In the genomic region with DNA sequence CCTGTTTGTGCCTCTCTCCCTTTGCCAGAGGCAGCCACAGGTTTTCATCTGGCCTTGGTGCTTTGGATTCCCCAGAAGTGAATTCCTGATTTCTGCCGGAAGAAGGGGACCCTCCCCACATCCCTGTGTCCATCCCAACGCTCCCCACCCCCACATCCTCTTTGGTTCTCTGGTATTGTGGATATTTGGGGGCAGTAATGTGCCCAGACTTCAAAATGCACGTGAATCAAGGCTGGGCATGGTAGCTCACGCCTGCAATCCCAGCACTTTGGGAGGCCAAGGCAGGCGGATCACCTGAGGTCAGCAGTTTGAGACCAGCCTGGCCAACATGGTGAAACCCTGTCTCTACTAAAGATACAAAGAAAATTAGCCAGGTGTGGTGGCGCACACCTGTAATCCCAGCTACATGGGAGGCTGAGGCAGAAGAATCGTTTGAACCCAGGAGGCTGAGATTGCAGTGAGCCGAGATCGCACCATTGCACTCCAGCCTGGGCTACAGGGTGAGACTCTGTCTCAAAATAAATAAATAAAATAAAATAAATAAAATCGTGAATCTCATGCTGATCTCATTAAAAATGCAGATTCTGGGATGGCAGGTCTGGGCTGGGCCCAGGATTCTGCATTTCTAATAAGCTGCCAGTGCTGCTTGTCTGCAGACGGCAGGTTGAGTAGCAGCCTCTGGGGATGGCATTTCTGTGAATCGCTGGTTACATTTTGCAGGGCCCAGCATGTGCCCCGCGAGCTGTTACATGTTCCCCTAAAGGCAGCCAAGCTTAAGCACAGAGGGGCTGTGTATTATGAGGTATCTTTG, we compare ENCODE assay signal across 8 cellular contexts. TPM values are rescaled to one million over a fixed set of nuclear protein-coding genes. Genes with fewer than 3 reads are reported as not detected.
DNase-seq lines count a peak whose midpoint lies in the region; ATAC-seq, FAIRE-seq and TF ChIP-seq lines count a peak whose summit lies in the region.
"Not testable (repeated sequence)": the region's sequence is repeated elsewhere in the genome, so short reads cannot be mapped to it uniquely, and the experiment has no call there.

No MANE protein-coding gene starts in this region.

- not testable (repeated sequence) for H3K4me3 ChIP-seq in GM12878, esophagus muscularis mucosa, lower lobe of right lung, psoas muscle, upper lobe of right lung

- TF ChIP-seq POLR2A in GM12878 (IDR thresholded peaks at IDR 0.05; ENCODE audit: low read depth, low read length); esophagus muscularis mucosa (IDR thresholded peaks at IDR 0.05; ENCODE audit: low read depth): not testable (repeated sequence)

- H2AFZ ChIP-seq in GM12878 (ENCODE audit: control insufficient read depth, low read depth, low read length), result peak overlapping the region; percentile 30; the same call in 1 of the 2 replicates

- POLR2A ChIA-PET in activated CD4-positive, alpha-beta memory T cell treated with anti-CD3 and anti-CD28 coated beads, Interleukin-2, amount 10 ng/mL, durations not matched to agents 7 days and 5 days (lab: Charles Lee), result interaction anchor here (1.0 to 3.0 kb wide), 8 partner anchors 10 to 50 kb away, joined by 3 to 13 read pairs (median 4); a partner anchor contains a TSS
- POLR2A ChIA-PET in GM12878 (lab: Charles Lee), result not testable (repeated sequence)

- H3K9me3 Mint-ChIP-seq in activated CD4-positive, alpha-beta memory T cell treated with anti-CD3 and anti-CD28 coated beads, Interleukin-2, amount 10 ng/mL, durations not matched to agents 7 days and 5 days, result not testable (repeated sequence)

- not testable (repeated sequence) for H3K27me3 ChIP-seq in GM12878 (replicated peaks in 1 of 2; ENCODE audit: control insufficient read depth in 2 of 2, insufficient read depth in 2 of 2, low read length in 1 of 2); esophagus muscularis mucosa; lower lobe of right lung (ENCODE audit: low read depth); psoas muscle (ENCODE audit: insufficient read depth in 3 of 3, low read length in 2 of 3); upper lobe of right lung

- intact Hi-C loops in GM12878 (cut with micrococcal nuclease; ENCODE audit: unreplicated experiment); esophagus muscularis mucosa (cut with DNase I); lower lobe of right lung (cut with DNase I); upper lobe of right lung (cut with DNase I): not testable (repeated sequence)
- intact Hi-C loops in psoas muscle (cut with DNase I), result loop anchor here in 1 of 2 donors (5.0 kb wide), 1 partner anchor 37 kb away; no protein-coding TSS in a partner anchor

- BruUV-seq in GM12878 (replicated peaks; lab: Mats Ljungman, UMichigan), result not testable (repeated sequence)

- not testable (repeated sequence) for TF ChIP-seq CTCF in GM12878 (IDR thresholded peaks at IDR 0.05 in 2 of 3, conservative IDR thresholded peaks at IDR 0.05 in 1 of 3; ENCODE audit: control insufficient read depth in 2 of 3, extremely low read depth in 1 of 3, insufficient read depth in 1 of 3, low read depth in 3 of 3, low read length in 3 of 3); esophagus muscularis mucosa (IDR thresholded peaks at IDR 0.05); lower lobe of right lung (IDR thresholded peaks at IDR 0.05); psoas muscle (IDR thresholded peaks at IDR 0.05); upper lobe of right lung (IDR thresholded peaks at IDR 0.05)

- not testable (repeated sequence) for FAIRE-seq in GM12878 (lab: Jason Lieb, UNC)

- in situ Hi-C loops in GM12878 (cut with MboI), result not testable (repeated sequence)

- RAD21 ChIA-PET in GM12878 (lab: Charles Lee; ENCODE audit: unreplicated experiment), result interaction anchor here (0.9 kb wide), 1 partner anchor 20 kb away, joined by 3 read pairs; no protein-coding TSS in a partner anchor

- CTCF ChIA-PET in activated CD4-positive, alpha-beta memory T cell treated with anti-CD3 and anti-CD28 coated beads, Interleukin-2, amount 10 ng/mL, durations not matched to agents 7 days and 5 days (lab: Charles Lee), result interaction anchor here (1.2 to 6.6 kb wide), 4 partner anchors 10 to 48 kb away, joined by 4 to 67 read pairs (median 6); a partner anchor contains a TSS
- CTCF ChIA-PET in GM12878 (lab: Yijun Ruan, JAX), result interaction anchor here (1.3 to 1.9 kb wide), 4 partner anchors 9 to 274 kb away, joined by 3 to 5 read pairs (median 4); no protein-coding TSS in a partner anchor

- not testable (repeated sequence) for H3K79me2 ChIP-seq in GM12878 (ENCODE audit: control insufficient read depth, insufficient read depth, low read length)

- peaks cover 52% of the 10 kb centered on the region for H3K4me1 Mint-ChIP-seq in activated CD4-positive, alpha-beta memory T cell treated with anti-CD3 and anti-CD28 coated beads, Interleukin-2, amount 10 ng/mL, durations not matched to agents 7 days and 5 days

- SMC1A ChIA-PET in GM12878 (lab: Charles Lee; ENCODE audit: uncharacterized antibody, unreplicated experiment), result interaction anchor here (1.2 to 1.3 kb wide), 2 partner anchors 10 to 28 kb away, joined by 3 read pairs; no protein-coding TSS in a partner anchor

- not testable (repeated sequence) for H3K27ac ChIP-seq in GM12878 (ENCODE audit: control insufficient read depth, insufficient read depth)
- H3K27ac ChIP-seq in esophagus muscularis mucosa (replicated peaks in 1 of 4), result peak overlapping the region; percentile 41 to 60 (median 46)
- H3K27ac ChIP-seq in lower lobe of right lung, result peak overlapping the region; percentile 59
- H3K27ac ChIP-seq in psoas muscle, result peak overlapping the region; percentile 9
- peak overlapping the region; percentile 24 for H3K27ac ChIP-seq in upper lobe of right lung

- TF ChIP-seq EP300 in GM12878 (IDR thresholded peaks at IDR 0.05; ENCODE audit: borderline replicate concordance in 1 of 2, control insufficient read depth in 1 of 2, low read depth in 2 of 2, low read length in 2 of 2); esophagus muscularis mucosa (IDR thresholded peaks at IDR 0.05): not testable (repeated sequence)

- H3K27ac Mint-ChIP-seq in activated CD4-positive, alpha-beta memory T cell treated with anti-CD3 and anti-CD28 coated beads, Interleukin-2, amount 10 ng/mL, durations not matched to agents 7 days and 5 days, result peak overlapping the region; percentile 81

- H3K36me3 ChIP-seq in GM12878 (ENCODE audit: control insufficient read depth in 2 of 2, insufficient read depth in 2 of 2, low read length in 1 of 2); lower lobe of right lung; psoas muscle (ENCODE audit: insufficient read depth in 1 of 2, low read depth in 1 of 2); upper lobe of right lung: not testable (repeated sequence)
- H3K36me3 ChIP-seq in esophagus muscularis mucosa, result peaks cover 3 to 13% (median 7%) of the 10 kb centered on the region in 4 donors

- H3K4me2 ChIP-seq in GM12878 (ENCODE audit: control insufficient read depth, insufficient read depth), result 0 out of 2 replicates have a peak overlapping the region, but pooled peaks have one; percentile 18

- not testable (repeated sequence) for H3K9ac ChIP-seq in GM12878 (ENCODE audit: control insufficient read depth, insufficient read depth, low read length)

- H3K27me3 Mint-ChIP-seq in activated CD4-positive, alpha-beta memory T cell treated with anti-CD3 and anti-CD28 coated beads, Interleukin-2, amount 10 ng/mL, durations not matched to agents 7 days and 5 days, result not testable (repeated sequence)

- DNase-seq in DMS 273 (lab: John Stamatoyannopoulos, UW; ENCODE audit: unreplicated experiment) (peak; percentile 48), NOMO-1 treated with DMSO at 0.1 percent for 48 hours (lab: John Stamatoyannopoulos, UW; ENCODE audit: unreplicated experiment) (peak; percentile 37), lower lobe of right lung (peak; percentile 27), upper lobe of right lung (peak; percentile 34)
- not testable (repeated sequence) for DNase-seq in activated CD4-positive, alpha-beta memory T cell treated with anti-CD3 and anti-CD28 coated beads, Interleukin-2, amount 10 ng/mL, durations not matched to agents 7 days and 5 days; GM12878 (ENCODE audit: low read depth, low spot score); esophagus muscularis mucosa (ENCODE audit: extremely low spot score); psoas muscle

- H3K4me1 ChIP-seq in GM12878 (ENCODE audit: control insufficient read depth, insufficient read depth, low read length) (peaks cover 16% of the 10 kb centered on the region), esophagus muscularis mucosa (peaks cover 60 to 69% (median 63%) of the 10 kb centered on the region in 4 donors), lower lobe of right lung (peaks cover 51% of the 10 kb centered on the region), psoas muscle (peaks cover 27% of the 10 kb centered on the region), upper lobe of right lung (peaks cover 39% of the 10 kb centered on the region)

- H3K4me3 Mint-ChIP-seq in activated CD4-positive, alpha-beta memory T cell treated with anti-CD3 and anti-CD28 coated beads, Interleukin-2, amount 10 ng/mL, durations not matched to agents 7 days and 5 days, result not testable (repeated sequence)

- not testable (repeated sequence) for H4K20me1 ChIP-seq in GM12878 (ENCODE audit: control insufficient read depth, insufficient read depth)

- TF ChIP-seq RAD21 in GM12878 (IDR thresholded peaks at IDR 0.05; ENCODE audit: insufficient read depth, low read depth, low read length), result not testable (repeated sequence)

- ATAC-seq in GM12878, lower lobe of right lung, psoas muscle, upper lobe of right lung: not testable (repeated sequence)

- H3K36me3 Mint-ChIP-seq in activated CD4-positive, alpha-beta memory T cell treated with anti-CD3 and anti-CD28 coated beads, Interleukin-2, amount 10 ng/mL, durations not matched to agents 7 days and 5 days (ENCODE audit: low read depth), result peaks cover 51% of the 10 kb centered on the region

- not testable (repeated sequence) for H3K9me3 ChIP-seq in GM12878 (replicated peaks; ENCODE audit: control insufficient read depth, insufficient read depth, low read length); esophagus muscularis mucosa; lower lobe of right lung; psoas muscle; upper lobe of right lung

- 61% methylated on average over 14 of the region's 14 CpGs for WGBS in GM12878 (ENCODE audit: insufficient coverage, insufficient replicate concordance, low lambda C conversion rate, missing lambda C conversion rate)
- WGBS in esophagus muscularis mucosa, result 91% methylated on average over 14 of the region's 14 CpGs
- 92 to 93% (median 93%) methylated on average over 14 of the region's 14 CpGs for WGBS in psoas muscle, 3 donors

RNA-seq across cellular contexts. Expression of a gene that starts 48.9 kb away (rescaled TPM):
- total RNA-seq in activated CD4-positive, alpha-beta memory T cell treated with anti-CD3 and anti-CD28 coated beads, Interleukin-2, amount 10 ng/mL, durations not matched to agents 7 days and 5 days, result 10 to 100 TPM; 36.8 to 39.1 TPM
- 3.6 and 4.1 TPM in 2 replicates for total RNA-seq in GM12878 (2013; cell fraction: nucleolus; rRNA removed)
- total RNA-seq in GM12878 (2014; rRNA removed) (0.60 and 1.4 TPM in 2 replicates), GM12878 (2014; rRNA removed; fragmentation: Illumina TruSeq; extraction: Trizol) (0.41 and 0.54 TPM in 2 replicates), GM12878 (2021) (0.51 and 0.87 TPM in 2 replicates), esophagus muscularis mucosa (10 to 100 TPM; 17.0 to 25.3 (median 25.1) TPM), lower lobe of right lung (4.5 TPM), psoas muscle (10 to 100 TPM in 2 of 4 donors, 1 to 10 TPM in 2; 2.6 to 30.2 (median 12.4) TPM), upper lobe of right lung (7.2 TPM)
- 1.00 TPM for polyA plus RNA-seq in GM12878 (2011; ENCODE audit: low read depth)
- polyA plus RNA-seq in GM12878 (2011; rRNA removed) (1.3 and 1.8 TPM in 2 replicates), GM12878 (2014; fragmentation: Illumina TruSeq; extraction: Trizol) (0.66 and 0.95 TPM in 2 replicates), GM12878 (2014; fragmentation: Nextera tagmentation; extraction: Ambion mirVana) (under 1 TPM; 0.11 to 0.60 TPM), GM12878 (2014; rRNA removed) (0.32 and 0.79 TPM in 2 replicates), GM12878 (2016; fragmentation: Nextera tagmentation; extraction: Ambion mirVana) (under 1 TPM; 0.43 to 0.53 TPM), psoas muscle (1 to 10 TPM; 3.2 to 8.1 (median 6.1) TPM)
- polyA plus RNA-seq in GM12878 (2011; cell fraction: cytosol; rRNA removed), result 2.1 and 2.5 TPM in 2 replicates
- 2.2 and 2.8 TPM in 2 replicates for polyA plus RNA-seq in GM12878 (2011; cell fraction: nucleus; rRNA removed)
- 0.91 and 1.1 TPM in 2 replicates for polyA plus RNA-seq in GM12878 (2012)
- polyA minus RNA-seq in GM12878 (2011; rRNA and poly(A)+ RNA removed), result 2.6 and 2.9 TPM in 2 replicates
- 1.0 and 1.5 TPM in 2 replicates for polyA minus RNA-seq in GM12878 (2011; cell fraction: cytosol; rRNA and poly(A)+ RNA removed)
- polyA minus RNA-seq in GM12878 (2011; cell fraction: nucleus; rRNA and poly(A)+ RNA removed), result 1.3 and 3.4 TPM in 2 replicates
